ENCODE assay signal across 8 cellular contexts in genomic region chr15:59528965-59529402, GRCh38.
DNase-seq lines count a peak whose midpoint lies in the region; ATAC-seq and TF ChIP-seq lines count a peak whose summit lies in the region.

No MANE protein-coding gene starts in this region.

- no peaks in the 10 kb centered on the region for H4K20me1 ChIP-seq in neural progenitor cell (ENCODE audit: low read depth)

- H2AFZ ChIP-seq in neural progenitor cell (replicated peaks), result peak overlapping the region; percentile 65

- H3K4me1 Mint-ChIP-seq in activated T-helper 1 cell treated with anti-CD3 and anti-CD28 coated beads, Interleukin-12 subunit alpha, Interleukin-12 subunit beta, Interleukin-2, Interleukin-4 antibody, amounts not matched to agents 30 ng/mL and 10 ng/mL and 1 ng/mL, durations not matched to agents 14 hours and 24 hours and 36 hours (ENCODE audit: low read depth), result peaks cover 21% of the 10 kb centered on the region
- H3K4me1 Mint-ChIP-seq in neural progenitor cell, result peaks cover 7% of the 10 kb centered on the region

- POLR2A ChIA-PET in RWPE1 (lab: Yijun Ruan, JAX; ENCODE audit: low non-redundant PET), result interaction anchor here (0.6 kb wide), 1 partner anchor 91 kb away, joined by 4 read pairs; the partner anchor contains the start of gene FAM81A

- H3F3A ChIP-seq in neural progenitor cell (ENCODE audit: low read depth), result no peaks in the 10 kb centered on the region

- no peak overlapping the region for H3K9ac ChIP-seq in neural progenitor cell

- no peak overlapping the region for H3K27ac Mint-ChIP-seq in activated T-helper 1 cell treated with anti-CD3 and anti-CD28 coated beads, Interleukin-12 subunit alpha, Interleukin-12 subunit beta, Interleukin-2, Interleukin-4 antibody, amounts not matched to agents 30 ng/mL and 10 ng/mL and 1 ng/mL, durations not matched to agents 14 hours and 24 hours and 36 hours
- H3K27ac Mint-ChIP-seq in neural progenitor cell, result no peak overlapping the region

- no peaks in the 10 kb centered on the region for H3K36me3 Mint-ChIP-seq in activated T-helper 1 cell treated with anti-CD3 and anti-CD28 coated beads, Interleukin-12 subunit alpha, Interleukin-12 subunit beta, Interleukin-2, Interleukin-4 antibody, amounts not matched to agents 30 ng/mL and 10 ng/mL and 1 ng/mL, durations not matched to agents 14 hours and 24 hours and 36 hours (ENCODE audit: low read depth)
- H3K36me3 Mint-ChIP-seq in neural progenitor cell, result no peaks in the 10 kb centered on the region

- no peak overlapping the region for H3K4me3 ChIP-seq in MG63
- no peak overlapping the region for H3K4me3 ChIP-seq in fibroblast of the aortic adventitia (ENCODE audit: low read depth, low read length)
- H3K4me3 ChIP-seq in neural progenitor cell, result no peak overlapping the region

- no peaks in the 10 kb centered on the region for H3K79me2 ChIP-seq in neural progenitor cell (ENCODE audit: low read depth)

- no peaks in the 10 kb centered on the region for H3K9me3 ChIP-seq in MG63
- H3K9me3 ChIP-seq in neural progenitor cell (ENCODE audit: low read depth), result no peaks in the 10 kb centered on the region

- H3K27ac ChIP-seq in RWPE1 (no peak overlapping the region), neural progenitor cell (no peak overlapping the region)

- peaks cover 7% of the 10 kb centered on the region for H3K27me3 Mint-ChIP-seq in activated T-helper 1 cell treated with anti-CD3 and anti-CD28 coated beads, Interleukin-12 subunit alpha, Interleukin-12 subunit beta, Interleukin-2, Interleukin-4 antibody, amounts not matched to agents 30 ng/mL and 10 ng/mL and 1 ng/mL, durations not matched to agents 14 hours and 24 hours and 36 hours (ENCODE audit: insufficient read depth)
- peaks cover 2% of the 10 kb centered on the region for H3K27me3 Mint-ChIP-seq in neural progenitor cell (ENCODE audit: insufficient read depth, low read depth)

- CTCF ChIA-PET in RWPE1 (lab: Yijun Ruan, JAX), result interaction anchor here (0.6 to 2.4 kb wide), 29 partner anchors 8 to 1067 kb away, joined by 3 to 8 read pairs (median 3); no protein-coding TSS in a partner anchor

- no peaks in the 10 kb centered on the region for H3K36me3 ChIP-seq in MG63
- no peaks in the 10 kb centered on the region for H3K36me3 ChIP-seq in neural progenitor cell

- no peaks in the 10 kb centered on the region for H3K4me1 ChIP-seq in neural progenitor cell

- intact Hi-C loops in activated T-helper 1 cell treated with anti-CD3 and anti-CD28 coated beads, Interleukin-12 subunit alpha, Interleukin-12 subunit beta, Interleukin-2, Interleukin-4 antibody, amounts not matched to agents 30 ng/mL and 10 ng/mL and 1 ng/mL, durations not matched to agents 14 hours and 24 hours and 36 hours (cut with micrococcal nuclease), result loop anchor here (1.0 to 5.0 kb wide), 5 partner anchors 282 to 1487 kb away; no protein-coding TSS in a partner anchor

- DNase-seq in MG63 (peak; percentile 80), RWPE1 (ENCODE audit: low spot score) (peak; percentile 82), fibroblast of the aortic adventitia (ENCODE audit: low read depth) (peak; percentile 90), neural progenitor cell (ENCODE audit: low spot score) (peak; percentile 91), stromal cell of bone marrow (ENCODE audit: low read depth) (peak; percentile 76)
- peak; percentile 56 for DNase-seq in activated T-helper 1 cell treated with anti-CD3 and anti-CD28 coated beads, Interleukin-12 subunit alpha, Interleukin-12 subunit beta, Interleukin-2, Interleukin-4 antibody, amounts not matched to agents 30 ng/mL and 10 ng/mL and 1 ng/mL, durations not matched to agents 14 hours and 24 hours and 36 hours (ENCODE audit: low spot score)

- peaks cover 4% of the 10 kb centered on the region; the same call in 1 of the 2 replicates for H3K27me3 ChIP-seq in MG63
- H3K27me3 ChIP-seq in neural progenitor cell, result peaks cover 9% of the 10 kb centered on the region

- no peak overlapping the region for H3K4me2 ChIP-seq in neural progenitor cell

- no peak overlapping the region for H3K4me3 Mint-ChIP-seq in activated T-helper 1 cell treated with anti-CD3 and anti-CD28 coated beads, Interleukin-12 subunit alpha, Interleukin-12 subunit beta, Interleukin-2, Interleukin-4 antibody, amounts not matched to agents 30 ng/mL and 10 ng/mL and 1 ng/mL, durations not matched to agents 14 hours and 24 hours and 36 hours
- no peak overlapping the region for H3K4me3 Mint-ChIP-seq in neural progenitor cell

- no peaks in the 10 kb centered on the region for H3K9me3 Mint-ChIP-seq in activated T-helper 1 cell treated with anti-CD3 and anti-CD28 coated beads, Interleukin-12 subunit alpha, Interleukin-12 subunit beta, Interleukin-2, Interleukin-4 antibody, amounts not matched to agents 30 ng/mL and 10 ng/mL and 1 ng/mL, durations not matched to agents 14 hours and 24 hours and 36 hours
- no peaks in the 10 kb centered on the region for H3K9me3 Mint-ChIP-seq in neural progenitor cell

- ATAC-seq in HG03520 (IDR thresholded peaks at IDR 0.05; ENCODE audit: unreplicated experiment), result no peak

- TF ChIP-seq CTCF in GM12873 (IDR thresholded peaks at IDR 0.05; ENCODE audit: insufficient read depth, low read depth, low read length, missing control alignments) (peak; percentile 85), RWPE1 (conservative IDR thresholded peaks at IDR 0.05; ENCODE audit: low read depth) (peak; percentile 90), fibroblast of the aortic adventitia (IDR thresholded peaks at IDR 0.05; ENCODE audit: insufficient read depth, low read length) (peak; percentile 85), neural progenitor cell (IDR thresholded peaks at IDR 0.05) (peak; percentile 85)
